In the genomic region with DNA sequence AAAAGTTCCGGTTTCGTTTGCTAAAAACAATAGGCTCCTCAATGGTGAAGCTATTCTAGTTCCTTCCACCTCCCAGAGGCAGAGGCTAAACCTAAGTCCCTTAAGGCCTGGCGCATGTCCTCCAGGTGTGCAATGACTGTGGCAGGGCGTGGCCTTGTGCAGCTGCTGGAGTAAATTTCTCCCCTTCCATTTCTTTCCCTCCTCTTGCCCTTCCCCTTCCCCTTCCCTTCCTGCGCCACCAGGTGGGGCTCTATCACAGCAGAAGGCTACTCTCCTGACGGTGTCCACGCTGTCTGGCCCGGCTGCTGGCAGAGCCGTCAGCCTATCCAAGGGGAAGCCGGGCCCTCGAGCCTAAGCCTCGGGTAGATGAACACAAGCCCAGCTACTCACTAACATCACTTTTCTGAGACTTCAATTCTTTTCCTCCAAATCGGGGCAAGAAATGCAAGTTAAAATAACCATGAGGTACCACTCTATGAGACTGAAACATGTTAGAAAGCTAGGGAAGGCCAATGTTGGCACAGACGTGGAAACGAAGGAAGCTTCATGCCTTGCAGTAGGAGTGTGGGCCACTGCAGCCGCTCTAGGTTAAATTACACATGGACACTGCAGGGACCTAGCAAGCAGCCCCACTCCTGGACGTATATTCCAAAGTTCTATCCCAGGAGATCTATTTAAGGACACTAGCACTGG, we compare ENCODE assay signal across 8 cellular contexts. TPM values are rescaled to one million over a fixed set of nuclear protein-coding genes. Genes with fewer than 3 reads are reported as not detected.
DNase-seq lines count a peak whose midpoint lies in the region; ATAC-seq lines count a peak whose summit lies in the region.

No MANE protein-coding gene starts in this region.

- no peaks in the 10 kb centered on the region for H3K4me1 ChIP-seq in CD4-positive, alpha-beta memory T cell (ENCODE audit: insufficient read depth, low read length)

- no peaks in the 10 kb centered on the region for H3K27me3 ChIP-seq in CD4-positive, alpha-beta memory T cell (ENCODE audit: insufficient read depth, low read length)

- H3K36me3 Mint-ChIP-seq in CD4-positive, alpha-beta memory T cell: peaks cover 0 to under 1% of the 10 kb centered on the region in 2 donors

- H3K27ac ChIP-seq in CD4-positive, alpha-beta memory T cell (ENCODE audit: low read depth, low read length): no peak overlapping the region

- intact Hi-C loops in CD4-positive, alpha-beta memory T cell (cut with micrococcal nuclease): loop anchor here (1.0 kb wide), 2 partner anchors 82 to 185 kb away; no protein-coding TSS in a partner anchor

- peaks cover 1 to 3% of the 10 kb centered on the region in 2 donors for H3K27me3 Mint-ChIP-seq in CD4-positive, alpha-beta memory T cell

- H3K4me3 Mint-ChIP-seq in CD4-positive, alpha-beta memory T cell: peak overlapping the region in 2 of 8 donors; percentile 4 to 44

- peaks cover 0 to 4% (median 3%) of the 10 kb centered on the region in 4 donors for H3K4me1 Mint-ChIP-seq in CD4-positive, alpha-beta memory T cell

- H3K9me3 ChIP-seq in CD4-positive, alpha-beta memory T cell (ENCODE audit: control insufficient read depth in 1 of 2, low read length in 2 of 2): no peaks in the 10 kb centered on the region

- peaks cover 0 to 4% (median 1%) of the 10 kb centered on the region in 8 donors for H3K9me3 Mint-ChIP-seq in CD4-positive, alpha-beta memory T cell

- ATAC-seq in GM19397 (IDR thresholded peaks at IDR 0.05; ENCODE audit: unreplicated experiment) (peak; percentile 86), HG03457 (IDR thresholded peaks at IDR 0.05; ENCODE audit: unreplicated experiment) (peak; percentile 81)

- peak overlapping the region in 1 of 7 donors; percentile 82 for H3K27ac Mint-ChIP-seq in CD4-positive, alpha-beta memory T cell

- H3K36me3 ChIP-seq in CD4-positive, alpha-beta memory T cell (ENCODE audit: insufficient read depth, low read length): no peaks in the 10 kb centered on the region

- DNase-seq in CD4-positive, alpha-beta memory T cell: peak; percentile 49 to 52 (median 51)
- peak; percentile 26 for DNase-seq in NCI-H748 treated with DMSO at 0.1 percent for 48 hours (lab: John Stamatoyannopoulos, UW)
- DNase-seq in activated CD4-positive, alpha-beta T cell treated with anti-CD3 and anti-CD28 coated beads, Interleukin-2, amount 50 U/mL, for 48 hours: peak; percentile 71 to 77
- DNase-seq in effector CD4-positive, alpha-beta T cell: peak; percentile 35
- peak; percentile 87 for DNase-seq in medulla oblongata (ENCODE audit: extremely low spot score)
- peak; percentile 7 to 43 for DNase-seq in stimulated activated CD8-positive, alpha-beta memory T cell treated with anti-CD3 and anti-CD28 coated beads, Interleukin-2, amount 100 ng/mL, for 1 hour (ENCODE audit: low read depth in 2 of 2)

- CTCF ChIA-PET in CD4-positive, alpha-beta memory T cell (lab: Charles Lee; ENCODE audit: partially characterized antibody): interaction anchor here (0.7 to 2.4 kb wide), 7 partner anchors 10 to 515 kb away, joined by 3 to 10 read pairs (median 4); no protein-coding TSS in a partner anchor

- POLR2A ChIA-PET in CD4-positive, alpha-beta memory T cell (lab: Charles Lee; ENCODE audit: partially characterized antibody): no interaction called here

- H3K4me3 ChIP-seq in CD4-positive, alpha-beta memory T cell (ENCODE audit: low read length in 2 of 2): no peak overlapping the region

RNA-seq across cellular contexts. Expression of gene C16orf78, which starts 34.4 kb away (rescaled TPM):
- total RNA-seq in CD4-positive, alpha-beta memory T cell: not detected
- polyA plus RNA-seq in CD4-positive, alpha-beta memory T cell: not detected

Comparison
In these comparisons a context has a peak if more than half of its experiments do, and no peak if none do; other contexts are left out.
1. DNase-seq: peak in every context shown above with its lines; median percentile 87 in medulla oblongata; 74 in activated CD4-positive, alpha-beta T cell treated with anti-CD3 and anti-CD28 coated beads, Interleukin-2, amount 50 U/mL, for 48 hours; 51 in CD4-positive, alpha-beta memory T cell; 35 in effector CD4-positive, alpha-beta T cell; 26 in NCI-H748 treated with DMSO at 0.1 percent for 48 hours; 25 in stimulated activated CD8-positive, alpha-beta memory T cell treated with anti-CD3 and anti-CD28 coated beads, Interleukin-2, amount 100 ng/mL, for 1 hour.